ENCODE assay signal across 1 cellular context in the genomic region with DNA sequence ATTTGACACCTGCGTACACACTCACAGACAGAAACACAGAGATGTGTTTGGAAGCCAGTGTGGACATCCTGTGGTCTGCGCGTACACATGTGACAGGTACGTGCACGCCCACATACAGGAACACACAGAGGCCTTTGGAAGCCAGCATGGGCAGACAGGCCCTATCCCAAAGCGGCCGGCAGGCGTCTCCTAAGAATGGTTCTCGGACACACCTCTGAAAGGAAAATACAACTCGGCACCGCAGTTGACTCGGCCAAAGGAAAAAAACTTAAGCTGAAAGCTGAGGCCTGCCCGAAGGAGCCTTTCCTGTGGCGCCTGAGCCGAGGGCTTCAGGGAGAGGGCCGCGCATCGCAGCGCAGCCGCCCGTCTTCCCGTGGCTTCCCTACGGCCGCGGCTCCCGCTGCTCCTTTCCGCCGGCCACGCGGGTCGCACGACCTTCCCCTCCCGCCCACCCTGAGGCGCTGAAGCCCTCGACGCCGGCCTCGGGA.
TF ChIP-seq lines count a peak whose summit lies in the region.

No MANE protein-coding gene starts in this region.

TF ChIP-seq in HepG2, 621 proteins besides CTCF, POLR2A, EP300 and RAD21 (continued from another document and continues in another):
- no peak for TF ChIP-seq HMGXB3 (CRISPR knock-in tag; IDR thresholded peaks at IDR 0.05; ENCODE audit: borderline replicate concordance)
- TF ChIP-seq POLR2G (IDR thresholded peaks at IDR 0.05; ENCODE audit: low read depth, low read length) = no peak
- TF ChIP-seq, protein P1, sequence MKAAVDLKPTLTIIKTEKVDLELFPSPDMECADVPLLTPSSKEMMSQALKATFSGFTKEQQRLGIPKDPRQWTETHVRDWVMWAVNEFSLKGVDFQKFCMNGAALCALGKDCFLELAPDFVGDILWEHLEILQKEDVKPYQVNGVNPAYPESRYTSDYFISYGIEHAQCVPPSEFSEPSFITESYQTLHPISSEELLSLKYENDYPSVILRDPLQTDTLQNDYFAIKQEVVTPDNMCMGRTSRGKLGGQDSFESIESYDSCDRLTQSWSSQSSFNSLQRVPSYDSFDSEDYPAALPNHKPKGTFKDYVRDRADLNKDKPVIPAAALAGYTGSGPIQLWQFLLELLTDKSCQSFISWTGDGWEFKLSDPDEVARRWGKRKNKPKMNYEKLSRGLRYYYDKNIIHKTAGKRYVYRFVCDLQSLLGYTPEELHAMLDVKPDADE (CRISPR knock-in tag; IDR thresholded peaks at IDR 0.05) = no peak
- TF ChIP-seq ZC3H4 (CRISPR knock-in tag; IDR thresholded peaks at IDR 0.05; ENCODE audit: borderline replicate concordance) = no peak
- TF ChIP-seq SNRNP70 (IDR thresholded peaks at IDR 0.05; ENCODE audit: low read depth, low read length) = no peak
- no peak for TF ChIP-seq NRL (CRISPR knock-in tag; IDR thresholded peaks at IDR 0.05; ENCODE audit: borderline replicate concordance)
- no peak for TF ChIP-seq AGO2 (optimal IDR thresholded peaks at IDR 0.05; ENCODE audit: low read depth, low read length)
- TF ChIP-seq TOE1 (CRISPR knock-in tag; IDR thresholded peaks at IDR 0.05) = no peak
- no peak for TF ChIP-seq NFIB (CRISPR knock-in tag; IDR thresholded peaks at IDR 0.05; ENCODE audit: borderline replicate concordance)
- TF ChIP-seq GPN1 (CRISPR knock-in tag; IDR thresholded peaks at IDR 0.05; ENCODE audit: borderline replicate concordance) = no peak
- TF ChIP-seq, protein P2, sequence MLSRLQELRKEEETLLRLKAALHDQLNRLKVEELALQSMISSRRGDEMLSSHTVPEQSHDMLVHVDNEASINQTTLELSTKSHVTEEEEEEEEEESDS (CRISPR knock-in tag; IDR thresholded peaks at IDR 0.05; ENCODE audit: borderline replicate concordance) = no peak
- peak; percentile 64 for TF ChIP-seq STAG1 (CRISPR knock-in tag; IDR thresholded peaks at IDR 0.05)
- TF ChIP-seq POGZ (CRISPR knock-in tag; IDR thresholded peaks at IDR 0.05) = no peak
- no peak for TF ChIP-seq MXD1 (CRISPR knock-in tag; IDR thresholded peaks at IDR 0.05)
- no peak for TF ChIP-seq ZNF329 (CRISPR knock-in tag; IDR thresholded peaks at IDR 0.05; ENCODE audit: low read depth)
- TF ChIP-seq, protein P3, sequence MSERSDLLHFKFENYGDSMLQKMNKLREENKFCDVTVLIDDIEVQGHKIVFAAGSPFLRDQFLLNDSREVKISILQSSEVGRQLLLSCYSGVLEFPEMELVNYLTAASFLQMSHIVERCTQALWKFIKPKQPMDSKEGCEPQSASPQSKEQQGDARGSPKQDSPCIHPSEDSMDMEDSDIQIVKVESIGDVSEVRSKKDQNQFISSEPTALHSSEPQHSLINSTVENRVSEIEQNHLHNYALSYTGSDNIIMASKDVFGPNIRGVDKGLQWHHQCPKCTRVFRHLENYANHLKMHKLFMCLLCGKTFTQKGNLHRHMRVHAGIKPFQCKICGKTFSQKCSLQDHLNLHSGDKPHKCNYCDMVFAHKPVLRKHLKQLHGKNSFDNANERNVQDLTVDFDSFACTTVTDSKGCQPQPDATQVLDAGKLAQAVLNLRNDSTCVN (CRISPR knock-in tag; IDR thresholded peaks at IDR 0.05; ENCODE audit: borderline replicate concordance) = no peak
- no peak for TF ChIP-seq JUN (CRISPR knock-in tag; IDR thresholded peaks at IDR 0.05)
- TF ChIP-seq, protein P4, sequence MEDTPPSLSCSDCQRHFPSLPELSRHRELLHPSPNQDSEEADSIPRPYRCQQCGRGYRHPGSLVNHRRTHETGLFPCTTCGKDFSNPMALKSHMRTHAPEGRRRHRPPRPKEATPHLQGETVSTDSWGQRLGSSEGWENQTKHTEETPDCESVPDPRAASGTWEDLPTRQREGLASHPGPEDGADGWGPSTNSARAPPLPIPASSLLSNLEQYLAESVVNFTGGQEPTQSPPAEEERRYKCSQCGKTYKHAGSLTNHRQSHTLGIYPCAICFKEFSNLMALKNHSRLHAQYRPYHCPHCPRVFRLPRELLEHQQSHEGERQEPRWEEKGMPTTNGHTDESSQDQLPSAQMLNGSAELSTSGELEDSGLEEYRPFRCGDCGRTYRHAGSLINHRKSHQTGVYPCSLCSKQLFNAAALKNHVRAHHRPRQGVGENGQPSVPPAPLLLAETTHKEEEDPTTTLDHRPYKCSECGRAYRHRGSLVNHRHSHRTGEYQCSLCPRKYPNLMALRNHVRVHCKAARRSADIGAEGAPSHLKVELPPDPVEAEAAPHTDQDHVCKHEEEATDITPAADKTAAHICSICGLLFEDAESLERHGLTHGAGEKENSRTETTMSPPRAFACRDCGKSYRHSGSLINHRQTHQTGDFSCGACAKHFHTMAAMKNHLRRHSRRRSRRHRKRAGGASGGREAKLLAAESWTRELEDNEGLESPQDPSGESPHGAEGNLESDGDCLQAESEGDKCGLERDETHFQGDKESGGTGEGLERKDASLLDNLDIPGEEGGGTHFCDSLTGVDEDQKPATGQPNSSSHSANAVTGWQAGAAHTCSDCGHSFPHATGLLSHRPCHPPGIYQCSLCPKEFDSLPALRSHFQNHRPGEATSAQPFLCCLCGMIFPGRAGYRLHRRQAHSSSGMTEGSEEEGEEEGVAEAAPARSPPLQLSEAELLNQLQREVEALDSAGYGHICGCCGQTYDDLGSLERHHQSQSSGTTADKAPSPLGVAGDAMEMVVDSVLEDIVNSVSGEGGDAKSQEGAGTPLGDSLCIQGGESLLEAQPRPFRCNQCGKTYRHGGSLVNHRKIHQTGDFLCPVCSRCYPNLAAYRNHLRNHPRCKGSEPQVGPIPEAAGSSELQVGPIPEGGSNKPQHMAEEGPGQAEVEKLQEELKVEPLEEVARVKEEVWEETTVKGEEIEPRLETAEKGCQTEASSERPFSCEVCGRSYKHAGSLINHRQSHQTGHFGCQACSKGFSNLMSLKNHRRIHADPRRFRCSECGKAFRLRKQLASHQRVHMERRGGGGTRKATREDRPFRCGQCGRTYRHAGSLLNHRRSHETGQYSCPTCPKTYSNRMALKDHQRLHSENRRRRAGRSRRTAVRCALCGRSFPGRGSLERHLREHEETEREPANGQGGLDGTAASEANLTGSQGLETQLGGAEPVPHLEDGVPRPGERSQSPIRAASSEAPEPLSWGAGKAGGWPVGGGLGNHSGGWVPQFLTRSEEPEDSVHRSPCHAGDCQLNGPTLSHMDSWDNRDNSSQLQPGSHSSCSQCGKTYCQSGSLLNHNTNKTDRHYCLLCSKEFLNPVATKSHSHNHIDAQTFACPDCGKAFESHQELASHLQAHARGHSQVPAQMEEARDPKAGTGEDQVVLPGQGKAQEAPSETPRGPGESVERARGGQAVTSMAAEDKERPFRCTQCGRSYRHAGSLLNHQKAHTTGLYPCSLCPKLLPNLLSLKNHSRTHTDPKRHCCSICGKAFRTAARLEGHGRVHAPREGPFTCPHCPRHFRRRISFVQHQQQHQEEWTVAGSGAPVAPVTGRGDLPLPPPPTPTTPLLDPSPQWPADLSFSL (CRISPR knock-in tag; IDR thresholded peaks at IDR 0.05) = no peak
- 0 out of 2 replicates have a peak, but pooled peaks have one; percentile 22 for TF ChIP-seq SIN3A (IDR thresholded peaks at IDR 0.05; ENCODE audit: borderline replicate concordance, low read depth, low read length)
- no peak for TF ChIP-seq ZFAT (CRISPR knock-in tag; conservative IDR thresholded peaks at IDR 0.05)
- no peak for TF ChIP-seq KDM6A (CRISPR knock-in tag; IDR thresholded peaks at IDR 0.05; ENCODE audit: low read depth)
- TF ChIP-seq SETDB1 (CRISPR knock-in tag; IDR thresholded peaks at IDR 0.05; ENCODE audit: borderline replicate concordance) = no peak
- TF ChIP-seq, protein P5, sequence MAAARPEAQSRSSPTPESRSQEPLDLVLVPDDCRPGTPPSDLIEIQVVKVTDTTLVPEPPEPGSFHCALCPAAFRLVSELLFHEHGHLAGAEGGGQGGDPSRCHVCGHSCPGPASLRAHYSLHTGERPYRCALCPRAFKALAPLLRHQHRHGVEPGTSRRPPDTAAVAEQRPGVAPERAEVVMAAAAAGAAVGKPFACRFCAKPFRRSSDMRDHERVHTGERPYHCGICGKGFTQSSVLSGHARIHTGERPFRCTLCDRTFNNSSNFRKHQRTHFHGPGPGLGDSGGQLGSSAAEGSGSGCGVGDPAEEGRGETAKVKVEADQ (CRISPR knock-in tag; IDR thresholded peaks at IDR 0.05; ENCODE audit: borderline replicate concordance) = no peak
- TF ChIP-seq ZMYM2 (CRISPR knock-in tag; IDR thresholded peaks at IDR 0.05) = no peak
- no peak for TF ChIP-seq XBP1 (CRISPR knock-in tag; IDR thresholded peaks at IDR 0.05)
- TF ChIP-seq RARA (CRISPR knock-in tag; IDR thresholded peaks at IDR 0.05) = no peak
- TF ChIP-seq LCORL (IDR thresholded peaks at IDR 0.05) = no peak
- 0 out of 2 replicates have a peak, but pooled peaks have one; percentile 8 for TF ChIP-seq LCORL (CRISPR knock-in tag; IDR thresholded peaks at IDR 0.05)
- no peak for TF ChIP-seq GABPA (IDR thresholded peaks at IDR 0.05; ENCODE audit: low read depth, low read length)
- no peak for TF ChIP-seq GABPA (CRISPR knock-in tag; IDR thresholded peaks at IDR 0.05; ENCODE audit: low read depth)
- TF ChIP-seq KAT7 (CRISPR knock-in tag; IDR thresholded peaks at IDR 0.05; ENCODE audit: borderline replicate concordance) = no peak
- TF ChIP-seq THAP9 (CRISPR knock-in tag; IDR thresholded peaks at IDR 0.05; ENCODE audit: borderline replicate concordance) = no peak
- TF ChIP-seq HHEX (CRISPR knock-in tag; IDR thresholded peaks at IDR 0.05) = no peak
- TF ChIP-seq TBX3 (IDR thresholded peaks at IDR 0.05; ENCODE audit: borderline replicate concordance) = no peak
- TF ChIP-seq PITX1 (CRISPR knock-in tag; IDR thresholded peaks at IDR 0.05) = no peak
- TF ChIP-seq NR2C2 (CRISPR knock-in tag; IDR thresholded peaks at IDR 0.05; ENCODE audit: borderline replicate concordance) = no peak
- no peak for TF ChIP-seq TBX2 (CRISPR knock-in tag; IDR thresholded peaks at IDR 0.05; ENCODE audit: borderline replicate concordance)
- TF ChIP-seq TSC22D2 (CRISPR knock-in tag; IDR thresholded peaks at IDR 0.05; ENCODE audit: borderline replicate concordance) = no peak
- TF ChIP-seq TFDP1 (CRISPR knock-in tag; IDR thresholded peaks at IDR 0.05; ENCODE audit: borderline replicate concordance) = peak; percentile 48; the same call in 1 of the 2 replicates
- no peak for TF ChIP-seq MIER2 (CRISPR knock-in tag; IDR thresholded peaks at IDR 0.05)
- no peak for TF ChIP-seq PRPF4 (IDR thresholded peaks at IDR 0.05; ENCODE audit: low read depth, low read length, poor library complexity, severe bottlenecking)
- no peak for TF ChIP-seq SOX13 (IDR thresholded peaks at IDR 0.05)
- no peak for TF ChIP-seq SOX13 (CRISPR knock-in tag; conservative IDR thresholded peaks at IDR 0.05 in 1 of 2, IDR thresholded peaks at IDR 0.05 in 1 of 2)
- no peak for TF ChIP-seq SMAD9 (CRISPR knock-in tag; IDR thresholded peaks at IDR 0.05)
- no peak for TF ChIP-seq GATAD2A (CRISPR knock-in tag; IDR thresholded peaks at IDR 0.05)
